Comparison of ENCODE assay signal across 17 cellular contexts in the genomic region with DNA sequence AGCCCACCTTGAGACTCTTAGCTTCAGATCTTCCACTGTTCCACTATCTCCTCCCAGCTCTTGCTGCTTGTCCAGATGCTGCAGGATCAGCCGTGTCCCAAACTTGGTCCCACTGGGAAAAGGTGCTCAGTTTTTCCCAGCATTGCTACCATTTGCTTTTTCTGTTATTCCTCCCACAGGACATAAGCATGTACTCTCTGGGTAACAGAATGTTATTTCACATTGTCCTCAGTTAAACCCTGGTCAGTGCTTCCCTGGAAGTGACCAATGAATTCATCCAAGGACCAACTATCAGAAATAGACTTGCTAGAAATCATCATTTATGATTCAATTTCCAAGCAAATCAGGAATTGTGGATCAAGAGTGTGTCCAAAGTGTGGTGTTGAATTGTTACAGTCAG.
DNase-seq lines count a peak whose midpoint lies in the region; ATAC-seq and TF ChIP-seq lines count a peak whose summit lies in the region.
"Had no signal": no experiment of that assay in that cellular context is flagged by ENCODE, and none has a peak within 500 bp of the region (broad histone marks: within the 10 kb centered on the region; RNA-seq: fewer than 3 reads in every experiment).

No MANE protein-coding gene starts in this region.

- no peaks in the 10 kb centered on the region for H3K9me3 ChIP-seq in right cardiac atrium (ENCODE audit: control insufficient read depth, low read length)
- peaks cover 16% of the 10 kb centered on the region for H3K9me3 ChIP-seq in left ventricle myocardium inferior (replicated peaks)
- peaks cover 0 to 2% (median 0%) of the 10 kb centered on the region in 3 donors for H3K9me3 ChIP-seq in skeletal muscle tissue (ENCODE audit: control insufficient read depth in 3 of 3, low read length in 3 of 3)
- no peaks in the 10 kb centered on the region for H3K9me3 ChIP-seq in lower lobe of right lung
- H3K9me3 ChIP-seq: BLaER1 had no signal

- WGBS in right cardiac atrium, result 87% methylated on average over 1 of the region's 1 CpG

- H3K9ac ChIP-seq in skeletal muscle tissue (ENCODE audit: low read depth in 1 of 3, low read length in 3 of 3), result no peak overlapping the region
- H3K9ac ChIP-seq: BLaER1 had no signal

- no peaks in the 10 kb centered on the region for H3K36me3 ChIP-seq in left ventricle myocardium inferior
- H3K36me3 ChIP-seq in skeletal muscle tissue (ENCODE audit: control insufficient read depth in 3 of 3, insufficient read depth in 3 of 3, low read length in 3 of 3), result no peaks in the 10 kb centered on the region
- H3K36me3 ChIP-seq in lower lobe of right lung, result no peaks in the 10 kb centered on the region
- H3K36me3 ChIP-seq: BLaER1 had no signal

- DNase-seq in Right ventricle myocardium inferior (ENCODE audit: missing footprints) (no peak), right cardiac atrium (no peak), left ventricle myocardium inferior (no peak), cardiac septum (ENCODE audit: low spot score) (no peak), lower lobe of right lung (no peak)
- DNase-seq in activated T-cell treated with anti-CD3 and anti-CD28 coated beads, Interleukin-2, amount 50 U/mL, for 48 hours, result no peak
- DNase-seq: Caco-2; CD4-positive, CD25-positive, alpha-beta regulatory T cell; CD8-positive, alpha-beta T cell; DMS153; DND-41; H7; HCEC 1CT had no signal

- intact Hi-C loops in Right ventricle myocardium inferior (cut with DNase I), result no loop called here
- intact Hi-C loops in right cardiac atrium (cut with DNase I), result loop anchor here in 1 of 4 donors (10.0 kb wide), 1 partner anchor 133 kb away; no protein-coding TSS in a partner anchor
- intact Hi-C loops in left ventricle myocardium inferior (cut with micrococcal nuclease), result no loop called here
- intact Hi-C loops in cardiac septum (cut with DNase I), result loop anchor here (10.0 kb wide), 1 partner anchor 467 kb away; no protein-coding TSS in a partner anchor
- intact Hi-C loops in lower lobe of right lung (cut with DNase I), result no loop called here

- H3K4me1 ChIP-seq in right cardiac atrium (ENCODE audit: control insufficient read depth, insufficient read depth, low read length), result peaks cover 2% of the 10 kb centered on the region
- H3K4me1 ChIP-seq in left ventricle myocardium inferior, result peaks cover 31% of the 10 kb centered on the region
- H3K4me1 ChIP-seq in skeletal muscle tissue (ENCODE audit: control insufficient read depth in 3 of 3, insufficient read depth in 3 of 3, low read length in 3 of 3), result peaks cover 0 to 12% (median 10%) of the 10 kb centered on the region in 3 donors
- H3K4me1 ChIP-seq in lower lobe of right lung, result no peaks in the 10 kb centered on the region
- H3K4me1 ChIP-seq: BLaER1, Caco-2 had no signal

- no peak for TF ChIP-seq CTCF in left ventricle myocardium inferior (IDR thresholded peaks at IDR 0.05; ENCODE audit: borderline replicate concordance)
- no peak for TF ChIP-seq CTCF in lower lobe of right lung (IDR thresholded peaks at IDR 0.05)

- no peaks in the 10 kb centered on the region for H3K27me3 ChIP-seq in right cardiac atrium (ENCODE audit: control insufficient read depth, insufficient read depth)
- no peaks in the 10 kb centered on the region for H3K27me3 ChIP-seq in left ventricle myocardium inferior (ENCODE audit: low read depth)
- no peaks in the 10 kb centered on the region for H3K27me3 ChIP-seq in skeletal muscle tissue (ENCODE audit: control insufficient read depth in 3 of 3, insufficient read depth in 3 of 3, low read length in 3 of 3)
- H3K27me3 ChIP-seq in lower lobe of right lung (ENCODE audit: low read depth), result no peaks in the 10 kb centered on the region
- H3K27me3 ChIP-seq: BLaER1 had no signal

- H3K27ac ChIP-seq in right cardiac atrium (ENCODE audit: low read length) (no peak overlapping the region), left ventricle myocardium inferior (replicated peaks) (peak overlapping the region; percentile 91), skeletal muscle tissue (ENCODE audit: low read depth, low read length) (peak overlapping the region; percentile 10), lower lobe of right lung (no peak overlapping the region)
- H3K27ac ChIP-seq: 22Rv1, BLaER1, C4-2B had no signal

- H3K4me3 ChIP-seq in right cardiac atrium (ENCODE audit: low read length), result no peak overlapping the region
- H3K4me3 ChIP-seq in left ventricle myocardium inferior, result no peak overlapping the region
- H3K4me3 ChIP-seq in skeletal muscle tissue (ENCODE audit: low read length in 3 of 3), result no peak overlapping the region
- no peak overlapping the region for H3K4me3 ChIP-seq in lower lobe of right lung
- H3K4me3 ChIP-seq: BLaER1 had no signal

- ATAC-seq in Right ventricle myocardium inferior (peak; percentile 36), right cardiac atrium (no peak), lower lobe of right lung (no peak)
- ATAC-seq: CD8-positive, alpha-beta T cell had no signal

Comparison
In these comparisons a context has a peak if more than half of its experiments do, and no peak if none do; other contexts are left out.
1. H3K27ac ChIP-seq: peak in left ventricle myocardium inferior (single experiment) and skeletal muscle tissue (single experiment); none in right cardiac atrium (single experiment) and lower lobe of right lung (single experiment).